ENCODE assay signal across 8 cellular contexts in genomic region chr1:16644179-16645043, GRCh38.
DNase-seq lines count a peak whose midpoint lies in the region; ATAC-seq and TF ChIP-seq lines count a peak whose summit lies in the region.

No MANE protein-coding gene starts in this region.

- peak; percentile 99 for DNase-seq in AG08396 (ENCODE audit: low spot score)
- DNase-seq in NCI-H2196 (lab: John Stamatoyannopoulos, UW; ENCODE audit: unreplicated experiment): peak; percentile 100
- DNase-seq in WERI-Rb-1: peak; percentile 100
- DNase-seq in cardiac fibroblast (ENCODE audit: low read depth in 2 of 2): peak; percentile 97 to 98
- DNase-seq in inferior parietal cortex (ENCODE audit: extremely low spot score): peak; percentile 100
- DNase-seq in smooth muscle cell of the brain vasculature (ENCODE audit: low read depth, low spot score): peak; percentile 97

- peak overlapping the region; percentile 74 for H3K27ac ChIP-seq in WERI-Rb-1

- TF ChIP-seq CTCF in WERI-Rb-1 (IDR thresholded peaks at IDR 0.05; ENCODE audit: low read depth, low read length) (peak; percentile 84), cardiac fibroblast (IDR thresholded peaks at IDR 0.05; ENCODE audit: low read depth, low read length) (peak; percentile 44)

- H3K4me3 ChIP-seq in WERI-Rb-1 (ENCODE audit: low read depth, low read length): peak overlapping the region; percentile 58
- H3K4me3 ChIP-seq in cardiac fibroblast (replicated peaks in 1 of 2; ENCODE audit: low read depth in 2 of 2, low read length in 2 of 2): peak overlapping the region; percentile 68 to 70

- H3K27me3 ChIP-seq in WERI-Rb-1 (ENCODE audit: insufficient read depth, low read depth, severe bottlenecking): no peaks in the 10 kb centered on the region

- H3K36me3 ChIP-seq in WERI-Rb-1: peaks cover 5% of the 10 kb centered on the region; the same call in 1 of the 2 replicates

- no peaks in the 10 kb centered on the region for H3K9me3 ChIP-seq in WERI-Rb-1 (ENCODE audit: severe bottlenecking)

- ATAC-seq in GM18909 (IDR thresholded peaks at IDR 0.05; ENCODE audit: poor library complexity, unreplicated experiment) (peak; percentile 77), HG03139 (IDR thresholded peaks at IDR 0.05; ENCODE audit: unreplicated experiment) (peak; percentile 70)

Comparison
In these comparisons a context has a peak if more than half of its experiments do, and no peak if none do; other contexts are left out.
1. Peak in every context shown above with its lines: DNase-seq, ATAC-seq, H3K4me3 ChIP-seq and H3K27ac ChIP-seq.